In genomic region chr1:205111354-205111753, GRCh38 we compare ENCODE assay signal across 22 cellular contexts. TPM values are rescaled to one million over a fixed set of nuclear protein-coding genes. Genes with fewer than 3 reads are reported as not detected.
"Had no signal": no experiment of that assay in that cellular context is flagged by ENCODE, and none has a peak within 500 bp of the region (broad histone marks: within the 10 kb centered on the region; RNA-seq: fewer than 3 reads in every experiment).

No MANE protein-coding gene starts in this region.

- H3K4me1 Mint-ChIP-seq: endodermal cell, WTC11 had no signal

- DNase-seq: activated CD4-positive, alpha-beta T cell treated with anti-CD3 and anti-CD28 coated beads for 48 hours; activated CD8-positive, alpha-beta T cell treated with anti-CD3 and anti-CD28 coated beads for 36 hours; activated naive CD4-positive, alpha-beta T cell; colonic mucosa; endodermal cell; foreskin keratinocyte; head of caudate nucleus; lower lobe of right lung; pancreas; stimulated activated CD4-positive, alpha-beta T cell treated with anti-CD3 and anti-CD28 coated beads, Interleukin-4, amount 100 ng/mL, for 24 hours; stimulated activated naive CD4-positive, alpha-beta T cell; substantia nigra; T-helper 2 cell; tibial artery had no signal

- H3K9me3 ChIP-seq: ascending aorta, colonic mucosa, lower lobe of right lung, neutrophil, pancreas, tibial artery had no signal

- FAIRE-seq: keratinocyte, pancreas had no signal

- H3K27ac ChIP-seq: ascending aorta, colonic mucosa, foreskin keratinocyte, lower lobe of right lung, neutrophil, pancreas, tibial artery had no signal

- H3K4me3 ChIP-seq: ascending aorta, colonic mucosa, lower lobe of right lung, pancreas, smooth muscle cell, tibial artery had no signal

- H3K4me2 ChIP-seq: smooth muscle cell had no signal

- H3K27ac Mint-ChIP-seq: activated CD8-positive, alpha-beta T cell treated with anti-CD3 and anti-CD28 coated beads for 36 hours; endodermal cell; natural killer cell treated with Interleukin-12 subunit alpha and Interleukin-12 subunit beta and Interleukin-15 and Interleukin-18, amount 100 ng/mL, for 72 hours; WTC11 had no signal

- H3K27me3 Mint-ChIP-seq: activated CD8-positive, alpha-beta T cell treated with anti-CD3 and anti-CD28 coated beads for 36 hours; central memory CD8-positive, alpha-beta T cell; natural killer cell treated with Interleukin-12 subunit alpha and Interleukin-12 subunit beta and Interleukin-15 and Interleukin-18, amount 100 ng/mL, for 72 hours had no signal

- H3K9me3 Mint-ChIP-seq: activated CD8-positive, alpha-beta T cell treated with anti-CD3 and anti-CD28 coated beads for 36 hours; central memory CD8-positive, alpha-beta T cell; endodermal cell; natural killer cell treated with Interleukin-12 subunit alpha and Interleukin-12 subunit beta and Interleukin-15 and Interleukin-18, amount 100 ng/mL, for 72 hours had no signal

- ATAC-seq: activated CD8-positive, alpha-beta T cell treated with anti-CD3 and anti-CD28 coated beads for 36 hours; foreskin keratinocyte; lower lobe of right lung; natural killer cell treated with Interleukin-12 subunit alpha and Interleukin-12 subunit beta and Interleukin-15 and Interleukin-18, amount 100 ng/mL, for 72 hours; pancreas; sciatic nerve; WTC11 had no signal

- H3K36me3 ChIP-seq: colonic mucosa had no signal

- H3K4me1 ChIP-seq: ascending aorta, colonic mucosa, foreskin keratinocyte, lower lobe of right lung, pancreas, tibial artery had no signal

- H3K27me3 ChIP-seq: ascending aorta, colonic mucosa, foreskin keratinocyte, neutrophil, pancreas, tibial artery had no signal

- H3K4me3 Mint-ChIP-seq: activated CD8-positive, alpha-beta T cell treated with anti-CD3 and anti-CD28 coated beads for 36 hours; central memory CD8-positive, alpha-beta T cell; endodermal cell; natural killer cell treated with Interleukin-12 subunit alpha and Interleukin-12 subunit beta and Interleukin-15 and Interleukin-18, amount 100 ng/mL, for 72 hours; WTC11 had no signal

RNA-seq across cellular contexts. Expression of gene TMEM81, which starts 27.1 kb away (rescaled TPM):
- total RNA-seq: ascending aorta had no signal
